Comparison of ENCODE assay signal across 18 cellular contexts in the genomic region with DNA sequence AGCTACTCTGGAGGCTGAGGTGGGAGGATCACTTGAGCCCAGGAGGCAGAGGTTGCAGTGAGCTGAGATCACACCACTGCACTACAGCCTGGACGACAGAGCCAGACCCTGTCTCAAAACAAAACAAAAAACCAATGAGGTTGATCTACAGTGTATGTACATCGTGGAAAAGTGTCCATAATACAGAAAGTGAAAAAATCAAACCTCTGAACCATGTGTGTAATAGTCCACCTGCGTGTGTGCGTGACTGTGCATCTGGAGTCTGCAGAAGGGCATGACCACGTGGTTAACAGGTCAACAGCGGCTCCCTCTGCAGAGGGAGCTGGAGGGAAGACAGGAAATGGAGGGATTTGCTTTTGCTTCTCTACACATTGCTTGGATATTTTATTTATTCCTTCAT. TPM values are rescaled to one million over a fixed set of nuclear protein-coding genes. Genes with fewer than 3 reads are reported as not detected.
A peak's percentile ranks its signal among the peaks of the same experiment; 100 is the strongest.
DNase-seq lines count a peak whose midpoint lies in the region; ATAC-seq lines count a peak whose summit lies in the region.
"Had no signal": no experiment of that assay in that cellular context is flagged by ENCODE, and none has a peak within 500 bp of the region (broad histone marks: within the 10 kb centered on the region; RNA-seq: fewer than 3 reads in every experiment).

No MANE protein-coding gene starts in this region.

- CTCF ChIA-PET in activated naive CD4-positive, alpha-beta T cell treated with anti-CD3 and anti-CD28 coated beads for 36 hours (lab: Charles Lee) = interaction anchor here (1.5 kb wide), 1 partner anchor 79 kb away, joined by 4 read pairs; no protein-coding TSS in a partner anchor

- no peaks in the 10 kb centered on the region for H3K36me3 Mint-ChIP-seq in activated naive CD4-positive, alpha-beta T cell treated with anti-CD3 and anti-CD28 coated beads, Interleukin-2, amount 50 U/mL, for 72 hours
- no peaks in the 10 kb centered on the region for H3K36me3 Mint-ChIP-seq in activated naive CD4-positive, alpha-beta T cell treated with anti-CD3 and anti-CD28 coated beads for 36 hours (ENCODE audit: low read depth)

- no peaks in the 10 kb centered on the region for H3K27me3 Mint-ChIP-seq in activated naive CD4-positive, alpha-beta T cell treated with anti-CD3 and anti-CD28 coated beads for 36 hours (ENCODE audit: low read depth)

- peaks cover 4% of the 10 kb centered on the region for H3K4me1 Mint-ChIP-seq in activated naive CD4-positive, alpha-beta T cell treated with anti-CD3 and anti-CD28 coated beads for 36 hours (ENCODE audit: low read depth)

- intact Hi-C loops in activated naive CD4-positive, alpha-beta T cell treated with anti-CD3 and anti-CD28 coated beads for 36 hours (cut with micrococcal nuclease) = no loop called here

- H3K4me3 Mint-ChIP-seq in activated naive CD4-positive, alpha-beta T cell treated with anti-CD3 and anti-CD28 coated beads for 36 hours = no peak overlapping the region
- H3K4me3 Mint-ChIP-seq: activated CD4-positive, alpha-beta T cell treated with anti-CD3 and anti-CD28 coated beads, Interleukin-2, amount 10 ng/mL, durations not matched to agents 7 days and 5 days had no signal

- no peak overlapping the region for H3K27ac Mint-ChIP-seq in activated naive CD4-positive, alpha-beta T cell treated with anti-CD3 and anti-CD28 coated beads, Interleukin-2, amount 50 U/mL, for 72 hours
- no peak overlapping the region for H3K27ac Mint-ChIP-seq in activated naive CD4-positive, alpha-beta T cell treated with anti-CD3 and anti-CD28 coated beads for 36 hours
- H3K27ac Mint-ChIP-seq: activated CD4-positive, alpha-beta T cell treated with anti-CD3 and anti-CD28 coated beads, Interleukin-2, amount 10 ng/mL, durations not matched to agents 7 days and 5 days had no signal

- ATAC-seq in activated naive CD4-positive, alpha-beta T cell treated with anti-CD3 and anti-CD28 coated beads, Interleukin-2, amount 50 U/mL, for 72 hours = peak; percentile 24 to 65
- ATAC-seq in esophagus mucosa (peak; percentile 42), GM21360 (IDR thresholded peaks at IDR 0.05; ENCODE audit: unreplicated experiment) (no peak), HG03097 (IDR thresholded peaks at IDR 0.05; ENCODE audit: low FRiP score, unreplicated experiment) (no peak), HG03439 (IDR thresholded peaks at IDR 0.05; ENCODE audit: unreplicated experiment) (no peak)
- ATAC-seq: body of pancreas, foreskin keratinocyte had no signal

- no peaks in the 10 kb centered on the region for H3K9me3 Mint-ChIP-seq in activated naive CD4-positive, alpha-beta T cell treated with anti-CD3 and anti-CD28 coated beads, Interleukin-2, amount 50 U/mL, for 72 hours
- H3K9me3 Mint-ChIP-seq in activated naive CD4-positive, alpha-beta T cell treated with anti-CD3 and anti-CD28 coated beads for 36 hours = no peaks in the 10 kb centered on the region

- DNase-seq in activated naive CD4-positive, alpha-beta T cell treated with anti-CD3 and anti-CD28 coated beads, Interleukin-2, amount 50 U/mL, for 72 hours (ENCODE audit: low spot score in 2 of 2) = no peak
- no peak for DNase-seq in activated naive CD4-positive, alpha-beta T cell treated with anti-CD3 and anti-CD28 coated beads for 36 hours
- DNase-seq in SHP77 treated with DMSO at 0.1 percent for 48 hours (lab: John Stamatoyannopoulos, UW) = peak; percentile 34
- no peak for DNase-seq in stimulated activated CD4-positive, alpha-beta T cell treated with anti-CD3 and anti-CD28 coated beads, Interleukin-2, amount 100 ng/mL, for 24 hours
- DNase-seq: activated CD4-positive, alpha-beta T cell treated with anti-CD3 and anti-CD28 coated beads, Interleukin-2, amount 10 ng/mL, durations not matched to agents 7 days and 5 days; body of pancreas; effector CD8-positive, alpha-beta T cell; NCI-H526 treated with DMSO at 0.1 percent for 48 hours; posterior cingulate gyrus; SIG-M5; stimulated activated CD4-positive, alpha-beta T cell treated with anti-CD3 and anti-CD28 coated beads, Interleukin-12 subunit alpha, Interleukin-12 subunit beta, amount 100 ng/mL, for 4 hours; testis had no signal

RNA-seq across cellular contexts. Expression of a gene that starts 32.4 kb away (rescaled TPM):
- total RNA-seq in activated naive CD4-positive, alpha-beta T cell treated with anti-CD3 and anti-CD28 coated beads, Interleukin-2, amount 50 U/mL, for 72 hours = 1,000 to 10,000 TPM; 1,473 to 3,739 TPM
- 1,000 to 10,000 TPM; 2,952 to 3,004 TPM for total RNA-seq in activated naive CD4-positive, alpha-beta T cell treated with anti-CD3 and anti-CD28 coated beads for 36 hours
- 1,388 TPM for total RNA-seq in esophagus mucosa

RNA-seq across cellular contexts. Expression of a gene that starts 34.8 kb away (rescaled TPM):
- total RNA-seq in activated naive CD4-positive, alpha-beta T cell treated with anti-CD3 and anti-CD28 coated beads, Interleukin-2, amount 50 U/mL, for 72 hours = 1 to 10 TPM in 1 of 2 donors, under 1 TPM in 1; 0.66 to 1.7 TPM
- under 1 TPM; 0.22 to 0.62 TPM for total RNA-seq in activated naive CD4-positive, alpha-beta T cell treated with anti-CD3 and anti-CD28 coated beads for 36 hours
- not detected for total RNA-seq in esophagus mucosa
- total RNA-seq: body of pancreas, foreskin keratinocyte, HT-29 had no signal

Comparison
In these comparisons a context has a peak if more than half of its experiments do, and no peak if none do; other contexts are left out.
1. ATAC-seq: peak in activated naive CD4-positive, alpha-beta T cell treated with anti-CD3 and anti-CD28 coated beads, Interleukin-2, amount 50 U/mL, for 72 hours (2 of 2) and esophagus mucosa (single experiment); none in GM21360 (single experiment), HG03097 (single experiment) and HG03439 (single experiment).